Comparison of ENCODE assay signal across 11 cellular contexts in genomic region chr6:106527979-106528378, GRCh38.
DNase-seq lines count a peak whose midpoint lies in the region; ATAC-seq, FAIRE-seq and TF ChIP-seq lines count a peak whose summit lies in the region.
"Had no signal": no experiment of that assay in that cellular context is flagged by ENCODE, and none has a peak within 500 bp of the region (broad histone marks: within the 10 kb centered on the region; RNA-seq: fewer than 3 reads in every experiment).

No MANE protein-coding gene starts in this region.

- H3K4me2 ChIP-seq in astrocyte (ENCODE audit: low read length) = peak overlapping the region; percentile 62

- H3K4me3 ChIP-seq in CD4-positive, CD25-positive, alpha-beta regulatory T cell (ENCODE audit: low read depth, low read length) = peak overlapping the region; percentile 27
- no peak overlapping the region for H3K4me3 ChIP-seq in astrocyte (ENCODE audit: insufficient read depth, low read depth, low read length)

- H3K36me3 ChIP-seq in CD4-positive, CD25-positive, alpha-beta regulatory T cell (ENCODE audit: control insufficient read depth, insufficient read depth, low read length) = peaks cover 57% of the 10 kb centered on the region
- no peaks in the 10 kb centered on the region for H3K36me3 ChIP-seq in astrocyte (ENCODE audit: insufficient read depth, low read length)
- H3K36me3 ChIP-seq: WERI-Rb-1 had no signal

- peaks cover 43% of the 10 kb centered on the region for H3K36me3 Mint-ChIP-seq in CD4-positive, CD25-positive, alpha-beta regulatory T cell
- no peaks in the 10 kb centered on the region for H3K36me3 Mint-ChIP-seq in astrocyte (ENCODE audit: low read depth, unreplicated experiment)

- ATAC-seq in CD4-positive, CD25-positive, alpha-beta regulatory T cell (ENCODE audit: low read depth in 2 of 2) = no peak
- no peak for ATAC-seq in GM18861 (IDR thresholded peaks at IDR 0.05; ENCODE audit: unreplicated experiment)

- H2AFZ ChIP-seq in astrocyte (ENCODE audit: low read depth, low read length) = no peak overlapping the region

- FAIRE-seq in astrocyte (lab: Jason Lieb, UNC) = peak; percentile 95
- FAIRE-seq in D721Med (lab: Jason Lieb, UNC) = no peak

- H3K27ac Mint-ChIP-seq in CD4-positive, CD25-positive, alpha-beta regulatory T cell = peak overlapping the region in 1 of 3 donors; percentile 80
- H3K27ac Mint-ChIP-seq in astrocyte (ENCODE audit: unreplicated experiment) = peak overlapping the region; percentile 99

- H3K9me3 ChIP-seq in CD4-positive, CD25-positive, alpha-beta regulatory T cell (ENCODE audit: control insufficient read depth in 2 of 2, low read length in 2 of 2) = no peaks in the 10 kb centered on the region
- H3K9me3 ChIP-seq in astrocyte (ENCODE audit: insufficient read depth, low read depth, low read length) = no peaks in the 10 kb centered on the region

- H3K27me3 Mint-ChIP-seq in CD4-positive, CD25-positive, alpha-beta regulatory T cell = no peaks in the 10 kb centered on the region
- no peaks in the 10 kb centered on the region for H3K27me3 Mint-ChIP-seq in astrocyte (ENCODE audit: low read depth, unreplicated experiment)

- peak overlapping the region in 3 of 4 donors; percentile 25 to 68 (median 33) for H3K4me3 Mint-ChIP-seq in CD4-positive, CD25-positive, alpha-beta regulatory T cell
- H3K4me3 Mint-ChIP-seq in astrocyte (ENCODE audit: unreplicated experiment) = peak overlapping the region; percentile 29

- no peak overlapping the region for H3K27ac ChIP-seq in CD4-positive, CD25-positive, alpha-beta regulatory T cell (ENCODE audit: insufficient read depth, low read length, poor library complexity, severe bottlenecking)
- peak overlapping the region; percentile 82 for H3K27ac ChIP-seq in astrocyte (ENCODE audit: low read depth, low read length)
- H3K27ac ChIP-seq: WERI-Rb-1 had no signal

- no peaks in the 10 kb centered on the region for H3K79me2 ChIP-seq in astrocyte (ENCODE audit: insufficient read depth, low read length)

- peaks cover 42% of the 10 kb centered on the region for H3K4me1 ChIP-seq in CD4-positive, CD25-positive, alpha-beta regulatory T cell (ENCODE audit: control insufficient read depth, insufficient read depth, low read length, poor library complexity, severe bottlenecking)
- H3K4me1 ChIP-seq in astrocyte (ENCODE audit: insufficient read depth, low read length) = peaks cover 17% of the 10 kb centered on the region

- H3K4me1 Mint-ChIP-seq in CD4-positive, CD25-positive, alpha-beta regulatory T cell = peaks cover 33 to 81% (median 65%) of the 10 kb centered on the region in 4 donors
- H3K4me1 Mint-ChIP-seq in astrocyte (ENCODE audit: low read depth, unreplicated experiment) = peaks cover 21% of the 10 kb centered on the region

- no peaks in the 10 kb centered on the region for H3K9me3 Mint-ChIP-seq in CD4-positive, CD25-positive, alpha-beta regulatory T cell
- no peaks in the 10 kb centered on the region for H3K9me3 Mint-ChIP-seq in astrocyte (ENCODE audit: unreplicated experiment)

- no peaks in the 10 kb centered on the region for H3K27me3 ChIP-seq in CD4-positive, CD25-positive, alpha-beta regulatory T cell (ENCODE audit: control insufficient read depth, insufficient read depth, low read length)
- no peaks in the 10 kb centered on the region for H3K27me3 ChIP-seq in astrocyte (ENCODE audit: insufficient read depth, low read length)

- TF ChIP-seq CTCF in astrocyte (IDR thresholded peaks at IDR 0.05; ENCODE audit: insufficient read depth, low read depth, low read length) (no peak), D721Med (IDR thresholded peaks at IDR 0.05; ENCODE audit: insufficient read depth, missing control alignments) (no peak)

- no peaks in the 10 kb centered on the region for H4K20me1 ChIP-seq in astrocyte (ENCODE audit: insufficient read depth, low read length)

- peak overlapping the region; percentile 57 for H3K9ac ChIP-seq in astrocyte (ENCODE audit: low read length)

- no peak for DNase-seq in CD4-positive, CD25-positive, alpha-beta regulatory T cell
- peak; percentile 92 for DNase-seq in HT1080 (ENCODE audit: low read depth)
- DNase-seq in astrocyte (ENCODE audit: low read depth) = peak; percentile 98
- DNase-seq in myocyte (ENCODE audit: low read depth) = peak; percentile 45
- no peak for DNase-seq in SHP77 (lab: John Stamatoyannopoulos, UW)
- no peak for DNase-seq in D721Med (ENCODE audit: insufficient read length, low spot score)
- DNase-seq in MV-4-11 (lab: John Stamatoyannopoulos, UW) = no peak
- DNase-seq: NCI-H524, retina, WERI-Rb-1 had no signal

Comparison
In these comparisons a context has a peak if more than half of its experiments do, and no peak if none do; other contexts are left out.
1. DNase-seq: peak in HT1080 (single experiment), astrocyte (single experiment) and myocyte (single experiment); none in CD4-positive, CD25-positive, alpha-beta regulatory T cell (0 of 3), SHP77 (0 of 2), D721Med (single experiment) and MV-4-11 (single experiment).